ENCODE assay signal across 8 cellular contexts in the genomic region with DNA sequence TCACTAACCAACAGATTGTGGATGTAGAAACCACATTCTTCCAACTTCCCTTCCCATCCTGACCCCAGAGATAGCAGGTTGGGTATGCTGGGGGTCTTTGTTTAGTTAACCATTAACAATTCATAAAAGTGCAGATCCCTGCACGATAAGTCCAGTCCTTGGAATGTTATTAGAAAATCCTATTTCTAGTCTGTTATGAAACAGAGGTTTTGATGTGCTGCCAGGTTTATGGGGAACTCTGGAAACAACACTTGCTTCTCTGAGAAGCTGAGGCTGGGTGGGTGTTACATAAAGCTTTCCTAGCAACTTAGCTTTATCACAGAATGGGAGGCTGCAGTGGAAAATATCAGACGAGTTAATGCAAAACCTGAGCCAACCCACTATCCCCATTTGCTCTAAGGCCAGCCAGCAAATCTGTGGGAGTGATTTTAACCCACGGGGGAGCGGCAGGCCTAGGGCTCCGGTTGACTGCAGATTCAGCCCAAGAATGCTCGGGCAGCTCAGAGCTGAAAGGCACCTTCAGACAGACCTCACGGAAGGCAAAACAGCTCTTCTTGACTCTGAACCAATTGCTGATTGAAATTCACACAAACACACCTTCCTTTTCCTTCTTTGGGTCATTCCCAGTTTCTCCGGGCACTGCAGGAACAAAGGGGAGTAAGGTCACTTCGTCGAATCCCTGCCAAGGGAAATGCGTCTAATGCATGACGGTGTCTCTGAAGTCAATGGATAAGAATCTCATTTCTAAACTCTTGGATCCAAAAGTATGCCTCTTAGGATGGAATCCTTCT.
A peak's percentile ranks its signal among the peaks of the same experiment; 100 is the strongest.
DNase-seq lines count a peak whose midpoint lies in the region; ATAC-seq and TF ChIP-seq lines count a peak whose summit lies in the region.

No MANE protein-coding gene starts in this region.

- peak; percentile 79 to 90 for TF ChIP-seq EP300 in tibial nerve (IDR thresholded peaks at IDR 0.05)

- no peak for TF ChIP-seq CTCF in choroid plexus epithelial cell (conservative IDR thresholded peaks at IDR 0.05; ENCODE audit: low read depth, low read length)
- TF ChIP-seq CTCF in mesothelial cell of epicardium (IDR thresholded peaks at IDR 0.05; ENCODE audit: unreplicated experiment): no peak
- TF ChIP-seq CTCF in tibial nerve (IDR thresholded peaks at IDR 0.05): peak in 1 of 5 experiments; percentile 10
- TF ChIP-seq CTCF in GM20000 (IDR thresholded peaks at IDR 0.05; ENCODE audit: extremely low read depth, missing control alignments): no peak

- peak overlapping the region; percentile 84 to 97 (median 92) for H3K27ac ChIP-seq in tibial nerve

- H3K27ac Mint-ChIP-seq in activated CD4-positive, alpha-beta T cell treated with anti-CD3 and anti-CD28 coated beads, Interleukin-2, amount 10 ng/mL, durations not matched to agents 24 days and 14 days: peak overlapping the region; percentile 96
- H3K27ac Mint-ChIP-seq in mesothelial cell of epicardium: peak overlapping the region; percentile 99

- no peaks in the 10 kb centered on the region for H3K27me3 ChIP-seq in tibial nerve

- WGBS in tibial nerve, 2 donors: 5 to 18% methylated on average over 12 of the region's 12 CpGs

- no peaks in the 10 kb centered on the region for H3K36me3 ChIP-seq in tibial nerve

- intact Hi-C loops in activated CD4-positive, alpha-beta T cell treated with anti-CD3 and anti-CD28 coated beads, Interleukin-2, amount 10 ng/mL, durations not matched to agents 24 days and 14 days (cut with micrococcal nuclease): no loop called here

- ATAC-seq in GM18873 (IDR thresholded peaks at IDR 0.05; ENCODE audit: low FRiP score, unreplicated experiment): no peak
- no peak for ATAC-seq in HG02678 (IDR thresholded peaks at IDR 0.05; ENCODE audit: unreplicated experiment)

- H3K4me3 Mint-ChIP-seq in activated CD4-positive, alpha-beta T cell treated with anti-CD3 and anti-CD28 coated beads, Interleukin-2, amount 10 ng/mL, durations not matched to agents 24 days and 14 days: no peak overlapping the region
- H3K4me3 Mint-ChIP-seq in mesothelial cell of epicardium: peak overlapping the region; percentile 28

- H3K27me3 Mint-ChIP-seq in activated CD4-positive, alpha-beta T cell treated with anti-CD3 and anti-CD28 coated beads, Interleukin-2, amount 10 ng/mL, durations not matched to agents 24 days and 14 days: peaks cover 2% of the 10 kb centered on the region
- H3K27me3 Mint-ChIP-seq in mesothelial cell of epicardium (ENCODE audit: low read depth): no peaks in the 10 kb centered on the region

- H3K9me3 ChIP-seq in tibial nerve: no peaks in the 10 kb centered on the region

- TF ChIP-seq POLR2A in tibial nerve (IDR thresholded peaks at IDR 0.05): no peak

- H3K4me1 ChIP-seq in tibial nerve: peaks cover 10 to 96% (median 89%) of the 10 kb centered on the region in 4 donors

- no peaks in the 10 kb centered on the region for H3K9me3 Mint-ChIP-seq in activated CD4-positive, alpha-beta T cell treated with anti-CD3 and anti-CD28 coated beads, Interleukin-2, amount 10 ng/mL, durations not matched to agents 24 days and 14 days
- no peaks in the 10 kb centered on the region for H3K9me3 Mint-ChIP-seq in mesothelial cell of epicardium

- peaks cover 3% of the 10 kb centered on the region for H3K36me3 Mint-ChIP-seq in activated CD4-positive, alpha-beta T cell treated with anti-CD3 and anti-CD28 coated beads, Interleukin-2, amount 10 ng/mL, durations not matched to agents 24 days and 14 days (ENCODE audit: low read depth)
- no peaks in the 10 kb centered on the region for H3K36me3 Mint-ChIP-seq in mesothelial cell of epicardium

- peaks cover 71% of the 10 kb centered on the region for H3K4me1 Mint-ChIP-seq in activated CD4-positive, alpha-beta T cell treated with anti-CD3 and anti-CD28 coated beads, Interleukin-2, amount 10 ng/mL, durations not matched to agents 24 days and 14 days
- H3K4me1 Mint-ChIP-seq in mesothelial cell of epicardium: peaks cover 97% of the 10 kb centered on the region

- H3K4me3 ChIP-seq in choroid plexus epithelial cell (ENCODE audit: low read depth, low read length): no peak overlapping the region
- H3K4me3 ChIP-seq in tibial nerve: peak overlapping the region in 2 of 4 donors; percentile 3 to 13

- no peak for DNase-seq in activated CD4-positive, alpha-beta T cell treated with anti-CD3 and anti-CD28 coated beads, Interleukin-2, amount 10 ng/mL, durations not matched to agents 24 days and 14 days
- no peak for DNase-seq in activated CD4-positive, alpha-beta T cell treated with anti-CD3 and anti-CD28 coated beads for 48 hours
- peak; percentile 95 for DNase-seq in choroid plexus epithelial cell (ENCODE audit: low read depth)
- DNase-seq in mesothelial cell of epicardium (ENCODE audit: low spot score in 2 of 2, unreplicated experiment in 2 of 2): no peak
- DNase-seq in tibial nerve (ENCODE audit: low spot score in 2 of 2): peak; percentile 50 to 93
- DNase-seq in GM20000 (ENCODE audit: low spot score): no peak

Comparison
In these comparisons a context has a peak if more than half of its experiments do, and no peak if none do; other contexts are left out.
1. DNase-seq: peak in choroid plexus epithelial cell (single experiment) and tibial nerve (2 of 2); none in activated CD4-positive, alpha-beta T cell treated with anti-CD3 and anti-CD28 coated beads, Interleukin-2, amount 10 ng/mL, durations not matched to agents 24 days and 14 days (single experiment), activated CD4-positive, alpha-beta T cell treated with anti-CD3 and anti-CD28 coated beads for 48 hours (single experiment), mesothelial cell of epicardium (0 of 2) and GM20000 (single experiment).